ENCODE assay signal across 9 cellular contexts in genomic region chr2:197294260-197294659, GRCh38. TPM values are rescaled to one million over a fixed set of nuclear protein-coding genes. Genes with fewer than 3 reads are reported as not detected.
DNase-seq lines count a peak whose midpoint lies in the region; ATAC-seq and TF ChIP-seq lines count a peak whose summit lies in the region.
"Had no signal": no experiment of that assay in that cellular context is flagged by ENCODE, and none has a peak within 500 bp of the region (broad histone marks: within the 10 kb centered on the region; RNA-seq: fewer than 3 reads in every experiment).

No MANE protein-coding gene starts in this region.

- no peak for TF ChIP-seq CTCF in esophagus muscularis mucosa (IDR thresholded peaks at IDR 0.05)

- H3K4me3 ChIP-seq in BLaER1 treated with 17β-estradiol and CSF1 and Interleukin-3, amounts not matched to agents 10 nM and 100 nM: no peak overlapping the region
- H3K4me3 ChIP-seq in esophagus muscularis mucosa: no peak overlapping the region

- in situ Hi-C loops in KBM-7 (cut with MboI; ENCODE audit: low pct_unique_long_range_greater_than_20kb, low sequenced_read_pairs): no loop called here

- WGBS in esophagus muscularis mucosa: 54% methylated on average over 3 of the region's 3 CpGs

- intact Hi-C loops in esophagus muscularis mucosa (cut with DNase I): loop anchor here (5.0 kb wide), 1 partner anchor 37 kb away; no protein-coding TSS in a partner anchor

- H4K20me1 ChIP-seq in BLaER1 treated with 17β-estradiol and CSF1 and Interleukin-3, amounts not matched to agents 10 nM and 100 nM: peaks cover 0 to 39% (median 0%) of the 10 kb centered on the region in 11 experiments; a peak in 2 of 22 replicates

- no peak overlapping the region; a peak in 1 of 22 replicates for H3K9ac ChIP-seq in BLaER1 treated with 17β-estradiol and CSF1 and Interleukin-3, amounts not matched to agents 10 nM and 100 nM

- DNase-seq in esophagus muscularis mucosa (ENCODE audit: extremely low spot score): no peak
- DNase-seq in NCI-H128 (lab: John Stamatoyannopoulos, UW; ENCODE audit: unreplicated experiment): no peak
- no peak for DNase-seq in GM19238 (ENCODE audit: insufficient read length, low spot score)
- no peak for DNase-seq in dermis blood vessel endothelial cell
- no peak for DNase-seq in KBM-7
- DNase-seq: endodermal cell had no signal

- peaks cover 0 to 30% (median 0%) of the 10 kb centered on the region in 11 experiments; a peak in 5 of 22 replicates for H3K36me3 ChIP-seq in BLaER1 treated with 17β-estradiol and CSF1 and Interleukin-3, amounts not matched to agents 10 nM and 100 nM
- H3K36me3 ChIP-seq in KOPT-K1 (ENCODE audit: insufficient read depth, low read length) (no peaks in the 10 kb centered on the region), esophagus muscularis mucosa (no peaks in the 10 kb centered on the region)

- TF ChIP-seq EP300 in esophagus muscularis mucosa (IDR thresholded peaks at IDR 0.05): no peak

- H3K4me1 ChIP-seq in BLaER1 treated with 17β-estradiol and CSF1 and Interleukin-3, amounts not matched to agents 10 nM and 100 nM: peaks cover 0 to 79% (median 38%) of the 10 kb centered on the region in 10 experiments; a peak in 15 of 20 replicates
- H3K4me1 ChIP-seq in esophagus muscularis mucosa: peaks cover 21 to 41% (median 27%) of the 10 kb centered on the region in 4 donors

- ATAC-seq in GM19468 (IDR thresholded peaks at IDR 0.05; ENCODE audit: extremely low read depth, unreplicated experiment): peak; percentile 35

- peak overlapping the region in 7 of 11 experiments; percentile 31 to 88 (median 66); a peak in 13 of 22 replicates for H3K4me2 ChIP-seq in BLaER1 treated with 17β-estradiol and CSF1 and Interleukin-3, amounts not matched to agents 10 nM and 100 nM

- H3K27ac ChIP-seq in BLaER1 treated with 17β-estradiol and CSF1 and Interleukin-3, amounts not matched to agents 10 nM and 100 nM: peak overlapping the region in 4 of 11 experiments; percentile 18 to 65 (median 60); a peak in 7 of 22 replicates
- H3K27ac ChIP-seq in KOPT-K1 (ENCODE audit: low read depth, low read length, poor library complexity, severe bottlenecking) (peak overlapping the region; percentile 58), esophagus muscularis mucosa (replicated peaks in 1 of 4) (peak overlapping the region; percentile 46 to 70 (median 50))

- peaks cover 0 to 16% (median 0%) of the 10 kb centered on the region in 11 experiments; a peak in 9 of 22 replicates for H3K9me3 ChIP-seq in BLaER1 treated with 17β-estradiol and CSF1 and Interleukin-3, amounts not matched to agents 10 nM and 100 nM (replicated peaks in 1 of 11)
- no peaks in the 10 kb centered on the region for H3K9me3 ChIP-seq in KOPT-K1 (ENCODE audit: insufficient read depth, low read length, poor library complexity, severe bottlenecking)
- H3K9me3 ChIP-seq in esophagus muscularis mucosa: no peaks in the 10 kb centered on the region

- no peak for TF ChIP-seq POLR2A in esophagus muscularis mucosa (IDR thresholded peaks at IDR 0.05; ENCODE audit: low read depth)

- H3K27me3 ChIP-seq in BLaER1 treated with 17β-estradiol and CSF1 and Interleukin-3, amounts not matched to agents 10 nM and 100 nM: no peaks in the 10 kb centered on the region
- H3K27me3 ChIP-seq in esophagus muscularis mucosa: no peaks in the 10 kb centered on the region

RNA-seq across cellular contexts. Expression of gene ANKRD44, which starts 16.3 kb away (rescaled TPM):
- total RNA-seq in esophagus muscularis mucosa (10 to 100 TPM; 41.4 to 76.6 (median 48.1) TPM), dermis blood vessel endothelial cell (5.6 and 7.6 TPM in 2 replicates)
